ENCODE assay signal across 8 cellular contexts in the genomic region with DNA sequence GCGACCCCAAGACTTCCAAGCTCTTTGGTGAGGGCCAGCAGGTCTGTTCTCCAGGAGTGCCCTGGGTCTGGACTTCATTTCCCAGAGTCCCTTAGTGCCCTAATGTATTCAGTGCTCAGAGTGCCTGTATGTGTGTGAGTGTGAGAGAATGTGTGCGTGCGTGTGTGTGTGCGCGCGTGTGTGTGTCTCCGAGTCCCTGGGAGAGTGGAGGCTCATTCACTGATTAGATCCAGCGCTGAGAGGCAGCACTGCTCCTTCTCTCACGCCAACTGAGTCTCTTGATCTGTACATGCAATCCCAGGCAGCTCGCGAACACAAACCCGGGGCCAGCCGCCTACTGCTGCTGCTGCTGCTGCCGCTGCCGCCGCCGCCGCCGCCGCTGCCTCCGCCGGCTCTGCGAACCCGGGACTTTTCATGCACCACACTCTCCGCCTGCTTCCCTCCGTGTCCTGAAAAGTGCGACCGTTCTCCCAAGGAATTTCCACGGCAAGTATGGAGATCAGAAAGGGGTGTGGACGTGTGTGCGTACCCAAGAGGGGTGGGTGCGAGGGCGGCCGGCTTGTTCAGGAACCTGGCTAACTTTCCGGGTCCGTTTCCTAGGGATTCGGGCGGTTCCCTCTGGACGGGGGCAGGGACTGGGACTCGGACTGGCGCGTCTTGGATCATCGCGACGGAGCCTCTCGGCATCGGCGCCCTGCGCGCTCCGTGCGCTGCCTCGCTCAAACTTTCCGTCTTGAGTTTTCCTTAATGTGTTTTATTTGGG. TPM values are rescaled to one million over a fixed set of nuclear protein-coding genes. Genes with fewer than 3 reads are reported as not detected.
DNase-seq lines count a peak whose midpoint lies in the region; ATAC-seq and TF ChIP-seq lines count a peak whose summit lies in the region.

RNF220 (plus strand) TSS at position 215 of the 763 bp plus-strand sequence.

- H3K36me3 ChIP-seq in NT2/D1 (ENCODE audit: insufficient read depth, insufficient read length, low read length) (no peaks in the 10 kb centered on the region), urinary bladder (ENCODE audit: insufficient read depth) (no peaks in the 10 kb centered on the region)

- under 1% methylated on average over 54 of the region's 54 CpGs for WGBS in urinary bladder

- no peaks in the 10 kb centered on the region for H3K9me3 Mint-ChIP-seq in activated naive CD4-positive, alpha-beta T cell treated with anti-CD3 and anti-CD28 coated beads, Interleukin-2, amount 50 U/mL, for 72 hours
- no peaks in the 10 kb centered on the region for H3K9me3 Mint-ChIP-seq in neural crest cell

- peak within 1 kb of the TSS; percentile 79 for H3K9ac ChIP-seq in NT2/D1 (ENCODE audit: insufficient read length, low read depth)

- H3K27ac ChIP-seq in urinary bladder (ENCODE audit: low read depth), result no peak within 1 kb of the TSS

- TF ChIP-seq CTCF in AG09319 (IDR thresholded peaks at IDR 0.05; ENCODE audit: low read depth, low read length) (no peak), HFF-Myc (IDR thresholded peaks at IDR 0.05; ENCODE audit: low read depth, low read length, missing control alignments) (no peak), neural crest cell (conservative IDR thresholded peaks at IDR 0.05) (no peak)

- H3K4me1 ChIP-seq in NT2/D1 (ENCODE audit: insufficient read depth, insufficient read length) (no peaks in the 10 kb centered on the region), urinary bladder (ENCODE audit: insufficient read depth) (peaks cover 3% of the 10 kb centered on the region)

- H3K27me3 ChIP-seq in NT2/D1 (ENCODE audit: insufficient read depth, insufficient read length), result peaks cover 72% of the 10 kb centered on the region

- DNase-seq in AG09319 (ENCODE audit: extremely low read depth, low read depth), result peak; percentile 30
- DNase-seq in HFF-Myc (ENCODE audit: extremely low read depth, low read depth), result peak; percentile 3
- DNase-seq in NT2/D1 (ENCODE audit: low read depth, low spot score), result no peak
- peak in 1 of 2 donors; percentile 56 for DNase-seq in activated naive CD4-positive, alpha-beta T cell treated with anti-CD3 and anti-CD28 coated beads, Interleukin-2, amount 50 U/mL, for 72 hours (ENCODE audit: low spot score in 2 of 2)
- DNase-seq in glomerular visceral epithelial cell (ENCODE audit: extremely low spot score), result peak; percentile 50
- DNase-seq in neural crest cell (ENCODE audit: low read depth, low spot score), result peak; percentile 61
- DNase-seq in SKM-1 (lab: John Stamatoyannopoulos, UW; ENCODE audit: unreplicated experiment), result no peak

- no peaks in the 10 kb centered on the region for H3K36me3 Mint-ChIP-seq in activated naive CD4-positive, alpha-beta T cell treated with anti-CD3 and anti-CD28 coated beads, Interleukin-2, amount 50 U/mL, for 72 hours
- no peaks in the 10 kb centered on the region for H3K36me3 Mint-ChIP-seq in neural crest cell (ENCODE audit: low read depth)

- H3K27me3 Mint-ChIP-seq in neural crest cell (ENCODE audit: low read depth), result peaks cover 50% of the 10 kb centered on the region

- peaks cover 27% of the 10 kb centered on the region for H3K4me1 Mint-ChIP-seq in neural crest cell

- peak within 1 kb of the TSS; percentile 93 for H3K4me3 Mint-ChIP-seq in neural crest cell

- no peak within 1 kb of the TSS for H3K27ac Mint-ChIP-seq in activated naive CD4-positive, alpha-beta T cell treated with anti-CD3 and anti-CD28 coated beads, Interleukin-2, amount 50 U/mL, for 72 hours
- peak within 1 kb of the TSS; percentile 93 for H3K27ac Mint-ChIP-seq in neural crest cell (ENCODE audit: unreplicated experiment)

- peak in 1 of 2 donors; percentile 61 for ATAC-seq in activated naive CD4-positive, alpha-beta T cell treated with anti-CD3 and anti-CD28 coated beads, Interleukin-2, amount 50 U/mL, for 72 hours

- no peaks in the 10 kb centered on the region for H3K9me3 ChIP-seq in NT2/D1 (ENCODE audit: insufficient read depth, low read length)

- peak within 1 kb of the TSS; percentile 25 for H3K4me3 ChIP-seq in HFF-Myc (replicated peaks; ENCODE audit: low read depth, low read length)
- H3K4me3 ChIP-seq in NT2/D1 (ENCODE audit: insufficient read length, low read depth), result peak within 1 kb of the TSS; percentile 53
- peak within 1 kb of the TSS; percentile 41 for H3K4me3 ChIP-seq in urinary bladder (ENCODE audit: low read depth, low read length)

RNA-seq across cellular contexts. Expression of gene RNF220, which starts in this region (rescaled TPM):
- total RNA-seq in activated naive CD4-positive, alpha-beta T cell treated with anti-CD3 and anti-CD28 coated beads, Interleukin-2, amount 50 U/mL, for 72 hours, result 10 to 100 TPM; 76.1 to 77.1 TPM
- total RNA-seq in neural crest cell (96.7 and 101 TPM in 2 replicates), urinary bladder (17.3 TPM)
- polyA plus RNA-seq in urinary bladder, result 89.6 TPM

Comparison
In these comparisons a context has a peak if more than half of its experiments do, and no peak if none do; other contexts are left out.
1. DNase-seq: peak in AG09319 (single experiment), HFF-Myc (single experiment), glomerular visceral epithelial cell (single experiment) and neural crest cell (single experiment); none in NT2/D1 (single experiment) and SKM-1 (single experiment).
2. Peak in every context shown above with its lines, with median percentiles within 50 percentile points of each other: H3K4me3 ChIP-seq.